11 cellular contexts compared by ENCODE assay signal in genomic region chr11:76610871-76611475, GRCh38. TPM values are rescaled to one million over a fixed set of nuclear protein-coding genes. Genes with fewer than 3 reads are reported as not detected.
A peak's percentile ranks its signal among the peaks of the same experiment; 100 is the strongest.
DNase-seq lines count a peak whose midpoint lies in the region; ATAC-seq, FAIRE-seq and TF ChIP-seq lines count a peak whose summit lies in the region.
"Had no signal": no experiment of that assay in that cellular context is flagged by ENCODE, and none has a peak within 500 bp of the region (broad histone marks: within the 10 kb centered on the region; RNA-seq: fewer than 3 reads in every experiment).

No MANE protein-coding gene starts in this region.

- H3K4me1 ChIP-seq in BE2C (peaks cover 40% of the 10 kb centered on the region), K562 (replicated peaks in 1 of 2; ENCODE audit: control insufficient read depth in 2 of 2, insufficient read depth in 2 of 2, low read length in 2 of 2) (0 out of 5 replicates have a peak, but pooled peaks cover 0 to 3% of the 10 kb centered on the region in 2 experiments), mesenchymal stem cell (ENCODE audit: control insufficient read depth, insufficient read depth, low read depth, low read length) (peaks cover 19% of the 10 kb centered on the region), thyroid gland (peaks cover 0 to 32% of the 10 kb centered on the region in 2 donors)
- H3K4me1 ChIP-seq: foreskin keratinocyte had no signal

- H3K36me3 Mint-ChIP-seq in WTC11, result peaks cover 8% of the 10 kb centered on the region

- no peak for TF ChIP-seq POLR2A in K562 (conservative IDR thresholded peaks at IDR 0.05)
- no peak for TF ChIP-seq POLR2A in thyroid gland (IDR thresholded peaks at IDR 0.05)

- in situ Hi-C loops in K562 (cut with MboI), result no loop called here

- no peak overlapping the region for H3K27ac Mint-ChIP-seq in WTC11

- no peaks in the 10 kb centered on the region for H3K36me3 ChIP-seq in BE2C
- H3K36me3 ChIP-seq in K562 (ENCODE audit: control insufficient read depth, insufficient read depth, low read length), result no peaks in the 10 kb centered on the region
- H3K36me3 ChIP-seq in mesenchymal stem cell (ENCODE audit: control insufficient read depth in 1 of 2, insufficient read depth in 2 of 2, low read depth in 1 of 2, low read length in 2 of 2), result no peaks in the 10 kb centered on the region
- no peaks in the 10 kb centered on the region for H3K36me3 ChIP-seq in thyroid gland

- peak overlapping the region; percentile 58 for H4K91ac ChIP-seq in mesenchymal stem cell (ENCODE audit: low read length)

- peak overlapping the region; percentile 21 for H2AK5ac ChIP-seq in mesenchymal stem cell (ENCODE audit: low read length, severe bottlenecking)

- no TSS peak for BruUV-seq in K562 (replicated peaks; lab: Mats Ljungman, UMichigan)

- POLR2A ChIA-PET in K562 (lab: Yijun Ruan, JAX) (interaction anchor here (0.6 to 1.0 kb wide), 3 partner anchors 10 to 999 kb away, joined by 3 to 4 read pairs (median 3); no protein-coding TSS in a partner anchor), WTC11 (lab: Charles Lee) (interaction anchor here (0.6 kb wide), 1 partner anchor 174 kb away, joined by 3 read pairs; no protein-coding TSS in a partner anchor)

- H2BK120ac ChIP-seq in mesenchymal stem cell (ENCODE audit: low read depth, low read length), result no peak overlapping the region

- H3K9ac ChIP-seq in K562 (ENCODE audit: insufficient read depth in 1 of 2, low read depth in 2 of 2, low read length in 2 of 2) (no peak overlapping the region), mesenchymal stem cell (ENCODE audit: low read length) (no peak overlapping the region)

- H3K18ac ChIP-seq in mesenchymal stem cell (ENCODE audit: low read depth in 1 of 2, low read length in 2 of 2), result peak overlapping the region in 1 of 2 experiments; percentile 38

- H3K23ac ChIP-seq in mesenchymal stem cell (ENCODE audit: low read length in 2 of 2), result peak overlapping the region in 1 of 2 experiments; percentile 38

- no peak overlapping the region for H2BK12ac ChIP-seq in mesenchymal stem cell (ENCODE audit: low read length in 2 of 2)

- TF ChIP-seq RAD21 in K562 (CRISPR knock-in tag; conservative IDR thresholded peaks at IDR 0.05 in 1 of 2, IDR thresholded peaks at IDR 0.05 in 1 of 2), result peak; percentile 36 to 61

- no peaks in the 10 kb centered on the region for H3K79me2 ChIP-seq in K562 (ENCODE audit: control insufficient read depth, insufficient read depth, low read length)

- H3K4me1 Mint-ChIP-seq in WTC11, result peaks cover 27% of the 10 kb centered on the region

- no peak overlapping the region for H2BK15ac ChIP-seq in mesenchymal stem cell (ENCODE audit: low read depth, poor library complexity, severe bottlenecking)

- H3K9me3 ChIP-seq in BE2C, result no peaks in the 10 kb centered on the region
- H3K9me3 ChIP-seq in K562 (replicated peaks; ENCODE audit: control insufficient read depth, insufficient read depth, low read depth, low read length), result no peaks in the 10 kb centered on the region
- H3K9me3 ChIP-seq in mesenchymal stem cell (ENCODE audit: control insufficient read depth, low read length), result no peaks in the 10 kb centered on the region
- H3K9me3 ChIP-seq in thyroid gland, result no peaks in the 10 kb centered on the region

- no peak for TF ChIP-seq EP300 in K562 (IDR thresholded peaks at IDR 0.05; ENCODE audit: low read length)

- no peak for FAIRE-seq in K562 (lab: Jason Lieb, UNC)

- TF ChIP-seq CTCF in BE2C (IDR thresholded peaks at IDR 0.05; ENCODE audit: low read depth, low read length) (peak; percentile 54), K562 (IDR thresholded peaks at IDR 0.05 in 2 of 3, conservative IDR thresholded peaks at IDR 0.05 in 1 of 3; ENCODE audit: insufficient read depth in 2 of 3, low read depth in 1 of 3, low read length in 3 of 3) (peak; percentile 31 to 51 (median 44); a peak in 5 of 6 replicates), WTC11 (IDR thresholded peaks at IDR 0.05) (no peak), thyroid gland (IDR thresholded peaks at IDR 0.05) (no peak)

- H4K8ac ChIP-seq in mesenchymal stem cell (ENCODE audit: low read length), result no peak overlapping the region

- CTCF ChIA-PET in K562 (lab: Yijun Ruan, JAX; ENCODE audit: low intra/inter-chr PET ratio), result no interaction called here
- CTCF ChIA-PET in WTC11 (lab: Charles Lee), result interaction anchor here (1.0 to 1.6 kb wide), 3 partner anchors 12 to 75 kb away, joined by 3 to 13 read pairs (median 7); no protein-coding TSS in a partner anchor

- H3K4me3 ChIP-seq in BE2C (ENCODE audit: low read depth, low read length) (0 out of 2 replicates have a peak overlapping the region, but pooled peaks have one; percentile 1), K562 (no peak overlapping the region), mesenchymal stem cell (ENCODE audit: insufficient read depth in 1 of 2, low read depth in 1 of 2, low read length in 2 of 2) (no peak overlapping the region), thyroid gland (replicated peaks in 1 of 3) (no peak overlapping the region)

- no peaks in the 10 kb centered on the region for H3K27me3 ChIP-seq in BE2C
- peaks cover 0 to 6% of the 10 kb centered on the region in 2 experiments; a peak in 2 of 5 replicates for H3K27me3 ChIP-seq in K562 (ENCODE audit: control insufficient read depth in 2 of 2, insufficient read depth in 2 of 2, low read length in 2 of 2)
- no peaks in the 10 kb centered on the region for H3K27me3 ChIP-seq in mesenchymal stem cell (ENCODE audit: control insufficient read depth in 1 of 2, insufficient read depth in 1 of 2, low read length in 2 of 2)
- H3K27me3 ChIP-seq in thyroid gland, result no peaks in the 10 kb centered on the region
- H3K27me3 ChIP-seq: foreskin keratinocyte had no signal

- peaks cover 12% of the 10 kb centered on the region for H3K9me3 Mint-ChIP-seq in WTC11

- no peaks in the 10 kb centered on the region for H3K9me1 ChIP-seq in K562 (ENCODE audit: control insufficient read depth, insufficient read depth, low read length)

- no peak overlapping the region for H2AFZ ChIP-seq in K562 (ENCODE audit: low read depth, low read length)
- H2AFZ ChIP-seq in mesenchymal stem cell (ENCODE audit: low read depth, low read length), result no peak overlapping the region

- H3K79me1 ChIP-seq in mesenchymal stem cell (replicated peaks; ENCODE audit: low read length, poor library complexity, severe bottlenecking), result no peaks in the 10 kb centered on the region

- no peak overlapping the region for H3K4me3 Mint-ChIP-seq in WTC11

- H4K20me1 ChIP-seq in K562 (replicated peaks; ENCODE audit: control insufficient read depth, insufficient read depth, low read length), result no peaks in the 10 kb centered on the region

- DNase-seq in BE2C, result peak; percentile 78
- DNase-seq in NCI-H1105 treated with DMSO at 0.1 percent for 48 hours (lab: John Stamatoyannopoulos, UW), result peak; percentile 74
- DNase-seq in K562 (ENCODE audit: extremely low read depth in 1 of 4, low spot score in 3 of 4), result peak in 1 of 4 experiments; percentile 18
- DNase-seq in mesenchymal stem cell, result peak; percentile 26
- no peak for DNase-seq in SKM-1 treated with dmso at 0.1 percent for 144 hours (lab: John Stamatoyannopoulos, UW; ENCODE audit: unreplicated experiment)
- DNase-seq in WTC11 (ENCODE audit: low spot score), result no peak
- no peak for DNase-seq in NCI-H1048 (lab: John Stamatoyannopoulos, UW)
- DNase-seq in thyroid gland, result no peak
- DNase-seq: activated T-cell treated with anti-CD3 and anti-CD28 coated beads, Interleukin-2, amount 50 U/mL, for 1 hour; foreskin keratinocyte; SW 1271 had no signal

- peak; percentile 61; the same call in 2 of the 3 replicates for ATAC-seq in K562
- ATAC-seq in WTC11, result no peak
- ATAC-seq: foreskin keratinocyte had no signal

- H3K27me3 Mint-ChIP-seq in WTC11 (ENCODE audit: low read depth), result peaks cover 2% of the 10 kb centered on the region; the same call in 1 of the 2 replicates

- H3K27ac ChIP-seq in K562 (ENCODE audit: extremely low read depth, low read depth, low read length), result no peak overlapping the region
- H3K27ac ChIP-seq in mesenchymal stem cell (ENCODE audit: low read length, poor library complexity, severe bottlenecking), result no peak overlapping the region
- H3K27ac ChIP-seq in thyroid gland, result peak overlapping the region in 1 of 3 donors; percentile 8
- H3K27ac ChIP-seq: foreskin keratinocyte had no signal

- H3K4me2 ChIP-seq in K562 (ENCODE audit: insufficient read depth, low read length) (no peak overlapping the region), mesenchymal stem cell (ENCODE audit: low read length, poor library complexity, severe bottlenecking) (no peak overlapping the region)

- H3K4ac ChIP-seq in mesenchymal stem cell (ENCODE audit: low read depth in 1 of 2, low read length in 2 of 2), result no peak overlapping the region

- H3K14ac ChIP-seq in mesenchymal stem cell (ENCODE audit: low read length in 2 of 2), result no peak overlapping the region

- no peak overlapping the region for H2BK5ac ChIP-seq in mesenchymal stem cell (ENCODE audit: low read depth, low read length, poor library complexity, severe bottlenecking)

- intact Hi-C loops in K562 (cut with micrococcal nuclease) (loop anchor here (1.0 kb wide), 1 partner anchor 70 kb away; no protein-coding TSS in a partner anchor), thyroid gland (cut with DNase I) (no loop called here)

- 10% methylated on average over 7 of the region's 8 CpGs for WGBS in K562 (ENCODE audit: insufficient coverage, low coverage, missing lambda C conversion rate)
- WGBS in mesenchymal stem cell, result 48% methylated on average over 8 of the region's 8 CpGs
- 43 to 57% methylated on average over 8 of the region's 8 CpGs for WGBS in thyroid gland, 2 donors

RNA-seq across cellular contexts. Expression of gene LRRC32, which starts 59.6 kb away (rescaled TPM):
- polyA plus RNA-seq in BE2C (2012; ENCODE audit: insufficient read depth, insufficient read length, low read depth), result 0.73 TPM
- total RNA-seq in K562 (2011; cell fraction: chromatin; rRNA removed; ENCODE audit: low replicate concordance), result 0.21 and 0.65 TPM in 2 replicates
- total RNA-seq in K562 (2011; cell fraction: nucleolus; rRNA removed), result 0.79 and 1.3 TPM in 2 replicates
- total RNA-seq in K562 (2011; cell fraction: nucleoplasm; rRNA removed), result 0.76 and 0.81 TPM in 2 replicates
- total RNA-seq in K562 (2014; rRNA removed), result 0.16 and 0.50 TPM in 2 replicates
- total RNA-seq in K562 (2014; rRNA removed; fragmentation: Illumina TruSeq; extraction: Trizol), result 0.16 TPM in 1 of 2 replicates, not detected in the other
- not detected in 2 replicates for total RNA-seq in K562 (2015; rRNA removed; fragmentation: Illumina TruSeq; extraction: Trizol)
- total RNA-seq in K562 (2021), result 0.20 and 0.31 TPM in 2 replicates
- 0.10 and 0.47 TPM in 2 replicates for polyA plus RNA-seq in K562 (2011; rRNA removed)
- polyA plus RNA-seq in K562 (2011; cell fraction: cytosol; rRNA removed), result 0.44 and 0.48 TPM in 2 replicates
- polyA plus RNA-seq in K562 (2011; cell fraction: nucleus; rRNA removed), result 0.41 and 0.63 TPM in 2 replicates
- 0.12 and 0.65 TPM in 2 replicates for polyA plus RNA-seq in K562 (2012)
- polyA plus RNA-seq in K562 (2014; fragmentation: Illumina TruSeq; extraction: Trizol), result 0.18 and 0.44 TPM in 2 replicates
- not detected for polyA plus RNA-seq in K562 (2014; fragmentation: Nextera tagmentation; extraction: Ambion mirVana)
- polyA plus RNA-seq in K562 (2014; rRNA removed), result 0.08 TPM in 1 of 2 replicates, not detected in the other
- 0.53 and 0.57 TPM in 2 replicates for polyA minus RNA-seq in K562 (2011; rRNA and poly(A)+ RNA removed)
- polyA minus RNA-seq in K562 (2011; cell fraction: cytosol; rRNA and poly(A)+ RNA removed), result 0.55 and 0.67 TPM in 2 replicates
- polyA minus RNA-seq in K562 (2011; cell fraction: nucleus; rRNA and poly(A)+ RNA removed), result 0.13 and 0.56 TPM in 2 replicates
- 35.9 TPM for polyA plus RNA-seq in mesenchymal stem cell (2013, experiment 1 of 2)
- polyA plus RNA-seq in mesenchymal stem cell (2013, experiment 2 of 2), result 36.0 TPM
- total RNA-seq in WTC11 (2021), result 0.74 to 1.7 TPM (median 1.6 TPM) in 3 replicates
- total RNA-seq in thyroid gland, result 10 to 100 TPM; 15.6 to 42.5 (median 17.9) TPM
- total RNA-seq: foreskin keratinocyte had no signal

Comparison
In these comparisons a context has a peak if more than half of its experiments do, and no peak if none do; other contexts are left out.
1. DNase-seq: peak in BE2C (single experiment), NCI-H1105 treated with DMSO at 0.1 percent for 48 hours (single experiment) and mesenchymal stem cell (single experiment); none in SKM-1 treated with dmso at 0.1 percent for 144 hours (single experiment), WTC11 (single experiment), NCI-H1048 (single experiment) and thyroid gland (0 of 2).
2. CTCF ChIP-seq: peak in BE2C (single experiment) and K562 (3 of 3); none in WTC11 (single experiment) and thyroid gland (0 of 6).